Comparison of ENCODE assay signal across 8 cellular contexts in the genomic region with DNA sequence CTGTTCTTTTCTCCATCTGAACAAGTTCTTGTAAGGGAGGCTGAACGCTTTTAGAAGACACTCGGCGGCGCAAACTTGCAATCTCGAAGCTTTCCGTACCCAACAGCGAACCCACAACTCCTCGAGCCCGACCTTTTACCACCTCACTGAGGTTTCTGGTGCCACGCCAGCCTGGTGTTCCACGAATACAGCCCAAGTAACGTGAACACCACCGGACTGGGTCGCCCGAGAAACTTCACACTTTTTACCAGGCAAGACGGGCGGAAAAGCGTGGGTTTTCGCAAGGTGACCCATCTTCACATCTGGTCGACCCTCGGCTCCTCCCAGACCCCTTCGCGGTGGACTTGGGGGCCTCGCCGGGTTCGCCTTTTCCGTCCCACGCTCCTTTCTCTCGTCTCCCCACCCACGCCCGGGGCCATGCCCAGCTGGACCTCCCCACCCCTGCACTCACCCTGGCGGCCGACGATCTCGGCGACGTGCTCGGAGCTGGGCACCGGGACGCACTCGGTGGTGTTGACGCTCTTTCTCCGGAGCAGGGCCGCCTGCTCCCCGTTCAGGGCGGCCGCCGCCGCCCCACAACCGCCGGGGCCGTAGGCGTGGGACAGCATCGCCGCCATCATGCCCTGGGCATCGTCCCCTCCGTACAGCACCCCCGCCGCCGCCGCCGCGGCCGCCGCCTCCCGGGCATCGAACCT. TPM values are rescaled to one million over a fixed set of nuclear protein-coding genes. Genes with fewer than 3 reads are reported as not detected.
DNase-seq lines count a peak whose midpoint lies in the region; ATAC-seq, FAIRE-seq and TF ChIP-seq lines count a peak whose summit lies in the region.

No MANE protein-coding gene starts in this region.

- peaks cover 56% of the 10 kb centered on the region for H3K79me2 ChIP-seq in keratinocyte (ENCODE audit: control insufficient read depth, insufficient read depth, low read length)

- peaks cover 6% of the 10 kb centered on the region for H4K20me1 ChIP-seq in keratinocyte (ENCODE audit: control insufficient read depth, extremely low read depth, insufficient read depth, low read length)

- H3K27me3 ChIP-seq in keratinocyte (ENCODE audit: control insufficient read depth, extremely low read depth, insufficient read depth, low read length): no peaks in the 10 kb centered on the region

- no peaks in the 10 kb centered on the region for H3K9me3 Mint-ChIP-seq in MCF 10A (ENCODE audit: unreplicated experiment)

- no peak for DNase-seq in GM12891 (ENCODE audit: insufficient read length, low spot score)
- DNase-seq in T-helper 9 cell: peak; percentile 30
- DNase-seq in MCF 10A (ENCODE audit: unreplicated experiment): peak; percentile 15
- DNase-seq in keratinocyte (ENCODE audit: low read depth, low spot score): no peak
- peak; percentile 69 for DNase-seq in stimulated activated CD4-positive, alpha-beta T cell treated with anti-CD3 and anti-CD28 coated beads, Interleukin-15, amount 100 ng/mL, for 24 hours
- no peak for DNase-seq in NCI-H2029 treated with DMSO at 0.1 percent for 48 hours (lab: John Stamatoyannopoulos, UW)

- peak overlapping the region; percentile 92 for H3K27ac Mint-ChIP-seq in MCF 10A (ENCODE audit: low read depth, unreplicated experiment)

- no peaks in the 10 kb centered on the region for H3K27me3 Mint-ChIP-seq in MCF 10A (ENCODE audit: insufficient read depth, unreplicated experiment)

- peaks cover 17% of the 10 kb centered on the region for H3K36me3 Mint-ChIP-seq in MCF 10A (ENCODE audit: insufficient read depth, unreplicated experiment)

- H3K9ac ChIP-seq in keratinocyte (ENCODE audit: control insufficient read depth, extremely low read depth, insufficient read depth, low read length): peak overlapping the region; percentile 96

- H3K4me3 ChIP-seq in keratinocyte (ENCODE audit: control insufficient read depth in 2 of 3, extremely low read depth in 1 of 3, insufficient read depth in 2 of 3, low read depth in 1 of 3, low read length in 3 of 3): peak overlapping the region; percentile 86 to 95 (median 95)

- peak overlapping the region; percentile 39 for H2AFZ ChIP-seq in keratinocyte (ENCODE audit: control insufficient read depth, low read length)

- peak overlapping the region; percentile 87 for H3K27ac ChIP-seq in keratinocyte (ENCODE audit: control insufficient read depth, insufficient read depth, low read length)

- no peaks in the 10 kb centered on the region for H3K36me3 ChIP-seq in keratinocyte (ENCODE audit: control insufficient read depth in 2 of 2, extremely low read depth in 1 of 2, insufficient read depth in 2 of 2, low read length in 2 of 2)

- no peaks in the 10 kb centered on the region for H3K9me1 ChIP-seq in keratinocyte (ENCODE audit: control insufficient read depth, extremely low read depth, insufficient read depth, low read length)

- H3K4me2 ChIP-seq in keratinocyte (ENCODE audit: control insufficient read depth, extremely low read depth, insufficient read depth, low read depth, low read length): peak overlapping the region; percentile 90

- peaks cover 32% of the 10 kb centered on the region for H3K4me1 Mint-ChIP-seq in MCF 10A (ENCODE audit: insufficient read depth, unreplicated experiment)

- peaks cover 31% of the 10 kb centered on the region for H3K4me1 ChIP-seq in keratinocyte (ENCODE audit: control insufficient read depth, extremely low read depth, insufficient read depth, low read length)

- ATAC-seq in HG03025 (IDR thresholded peaks at IDR 0.05; ENCODE audit: low FRiP score, unreplicated experiment): peak; percentile 4
- ATAC-seq in HG03159 (IDR thresholded peaks at IDR 0.05; ENCODE audit: unreplicated experiment): no peak

- peak; percentile 75 for FAIRE-seq in GM12891 (lab: Jason Lieb, UNC)
- no peak for FAIRE-seq in keratinocyte (lab: Jason Lieb, UNC)

- intact Hi-C loops in MCF 10A (cut with micrococcal nuclease): loop anchor here (5.0 kb wide), 1 partner anchor 186 kb away; no protein-coding TSS in a partner anchor

- TF ChIP-seq POLR2A in GM12891 (IDR thresholded peaks at IDR 0.05; ENCODE audit: low read depth, low read length): no peak

- H3K4me3 Mint-ChIP-seq in MCF 10A (ENCODE audit: unreplicated experiment): peak overlapping the region; percentile 69

- CTCF ChIA-PET in MCF 10A (lab: Yijun Ruan, JAX): interaction anchor here (0.7 to 4.7 kb wide), 6 partner anchors 59 to 1412 kb away, joined by 3 to 38 read pairs (median 3); no protein-coding TSS in a partner anchor

- dilution Hi-C loops in keratinocyte (cut with MboI; ENCODE audit: extremely low pct_ligation_motif_present, low sequenced_read_pairs): no loop called here

- H3K9me3 ChIP-seq in keratinocyte (ENCODE audit: control insufficient read depth, low read depth, low read length): no peaks in the 10 kb centered on the region

- TF ChIP-seq CTCF in MCF 10A (IDR thresholded peaks at IDR 0.05; ENCODE audit: unreplicated experiment) (no peak), keratinocyte (optimal IDR thresholded peaks at IDR 0.05 in 1 of 3, IDR thresholded peaks at IDR 0.05 in 1 of 3, conservative IDR thresholded peaks at IDR 0.05 in 1 of 3; ENCODE audit: extremely low read depth in 1 of 3, insufficient read depth in 2 of 3, low read length in 3 of 3) (no peak)

- no TSS peak for BruUV-seq in MCF 10A (replicated peaks; lab: Mats Ljungman, UMichigan)

- POLR2A ChIA-PET in MCF 10A (lab: Yijun Ruan, JAX): interaction anchor here (0.6 to 9.0 kb wide), 19 partner anchors 8 to 896 kb away, joined by 3 to 262 read pairs (median 4); no protein-coding TSS in a partner anchor

TF ChIP-seq in GM12891, 5 proteins besides CTCF, POLR2A, EP300 and RAD21:
- TF ChIP-seq PAX5 (IDR thresholded peaks at IDR 0.05; ENCODE audit: insufficient read depth, low read length, severe bottlenecking) (no peak), POLR2AphosphoS5 (IDR thresholded peaks at IDR 0.05; ENCODE audit: low read depth, low read length) (no peak), SPI1 (IDR thresholded peaks at IDR 0.05; ENCODE audit: low read depth, low read length) (no peak), TAF1 (IDR thresholded peaks at IDR 0.05; ENCODE audit: low read depth, low read length) (no peak), POU2F2 (IDR thresholded peaks at IDR 0.05; ENCODE audit: low read depth, low read length) (no peak)

RNA-seq across cellular contexts. Expression of a gene that starts 1.2 kb away (rescaled TPM):
- 12.0 TPM for polyA plus RNA-seq in GM12891 (2012; ENCODE audit: low read depth, missing spikeins)
- total RNA-seq in MCF 10A (2022): 65.3 and 81.9 TPM in 2 replicates
- polyA plus RNA-seq in keratinocyte: 62.0 to 75.1 TPM (median 73.9 TPM) in 3 replicates
- 35.8 TPM for polyA plus RNA-seq in keratinocyte (2011; ENCODE audit: low read depth)
- polyA plus RNA-seq in keratinocyte (2011; cell fraction: cytosol; rRNA removed): 64.8 and 116 TPM in 2 replicates
- polyA plus RNA-seq in keratinocyte (2011; cell fraction: nucleus; rRNA removed): 72.4 and 74.0 TPM in 2 replicates
- polyA plus RNA-seq in keratinocyte (2012; ENCODE audit: low replicate concordance): 33.8 and 46.5 TPM in 2 replicates
- 40.9 to 105 TPM (median 75.3 TPM) in 3 replicates for polyA minus RNA-seq in keratinocyte
- 45.1 TPM for polyA minus RNA-seq in keratinocyte (2011; cell fraction: cytosol; rRNA and poly(A)+ RNA removed)
- polyA minus RNA-seq in keratinocyte (2011; cell fraction: nucleus; rRNA and poly(A)+ RNA removed): 29.0 and 59.2 TPM in 2 replicates

Comparison
In these comparisons a context has a peak if more than half of its experiments do, and no peak if none do; other contexts are left out.
1. DNase-seq: peak in T-helper 9 cell (single experiment), MCF 10A (single experiment) and stimulated activated CD4-positive, alpha-beta T cell treated with anti-CD3 and anti-CD28 coated beads, Interleukin-15, amount 100 ng/mL, for 24 hours (single experiment); none in GM12891 (single experiment), keratinocyte (single experiment) and NCI-H2029 treated with DMSO at 0.1 percent for 48 hours (single experiment).